Comparison of ENCODE assay signal across 9 cellular contexts in the genomic region with DNA sequence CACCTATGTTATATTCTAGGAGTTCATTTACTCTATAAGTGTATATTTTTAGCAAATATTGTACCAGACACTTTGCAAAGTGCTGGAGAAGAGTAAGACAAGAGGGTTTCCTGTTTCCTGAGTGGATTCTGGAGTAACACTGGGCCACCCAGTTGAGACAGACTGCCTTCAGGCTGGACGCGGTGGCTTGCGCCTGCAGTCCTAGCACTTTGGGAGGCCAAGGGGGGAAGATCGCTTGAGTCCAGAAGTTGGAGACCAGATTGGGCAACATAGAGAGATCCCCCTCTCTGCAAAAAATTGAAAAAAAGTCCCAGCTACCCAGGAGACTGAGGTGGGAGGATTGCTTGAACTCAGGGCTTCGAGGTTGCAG. TPM values are rescaled to one million over a fixed set of nuclear protein-coding genes. Genes with fewer than 3 reads are reported as not detected.
DNase-seq lines count a peak whose midpoint lies in the region; TF ChIP-seq lines count a peak whose summit lies in the region.
"Had no signal": no experiment of that assay in that cellular context is flagged by ENCODE, and none has a peak within 500 bp of the region (broad histone marks: within the 10 kb centered on the region; RNA-seq: fewer than 3 reads in every experiment).

No MANE protein-coding gene starts in this region.

- H3K36me3 ChIP-seq in A673 (ENCODE audit: insufficient read depth, low read length, poor library complexity, severe bottlenecking) (peaks cover 25% of the 10 kb centered on the region), breast epithelium (peaks cover 5% of the 10 kb centered on the region), muscle layer of duodenum (ENCODE audit: control insufficient read depth in 1 of 2, insufficient read depth in 2 of 2, low read length in 2 of 2) (peaks cover 24 to 27% of the 10 kb centered on the region in 2 donors)

- no peaks in the 10 kb centered on the region for H3K9me3 ChIP-seq in A673 (ENCODE audit: low read depth, low read length, poor library complexity, severe bottlenecking)
- H3K9me3 ChIP-seq in breast epithelium, result no peaks in the 10 kb centered on the region
- no peaks in the 10 kb centered on the region for H3K9me3 ChIP-seq in muscle layer of duodenum (ENCODE audit: control insufficient read depth in 1 of 2, low read length in 2 of 2)

- no peak for TF ChIP-seq POLR2A in breast epithelium (IDR thresholded peaks at IDR 0.05)

- intact Hi-C loops in A673 (cut with micrococcal nuclease; ENCODE audit: unreplicated experiment), result no loop called here
- intact Hi-C loops in breast epithelium (cut with DNase I; ENCODE audit: low total_unique reads), result no loop called here

- in situ Hi-C loops in KBM-7 (cut with MboI; ENCODE audit: low pct_unique_long_range_greater_than_20kb, low sequenced_read_pairs), result no loop called here

- H3K27me3 ChIP-seq in A673 (replicated peaks; ENCODE audit: insufficient read depth, low read depth, low read length, poor library complexity), result no peaks in the 10 kb centered on the region
- no peaks in the 10 kb centered on the region for H3K27me3 ChIP-seq in HL-60 (ENCODE audit: insufficient read depth, poor library complexity, severe bottlenecking)
- H3K27me3 ChIP-seq in breast epithelium, result no peaks in the 10 kb centered on the region
- no peaks in the 10 kb centered on the region for H3K27me3 ChIP-seq in muscle layer of duodenum (ENCODE audit: low read depth, low read length)

- peaks cover 5% of the 10 kb centered on the region for H3K4me1 ChIP-seq in A673 (ENCODE audit: insufficient read depth, low read length, poor library complexity, severe bottlenecking)
- peaks cover 0 to 10% of the 10 kb centered on the region in 2 donors for H3K4me1 ChIP-seq in breast epithelium
- peaks cover 0 to 16% of the 10 kb centered on the region in 2 donors for H3K4me1 ChIP-seq in muscle layer of duodenum (ENCODE audit: control insufficient read depth in 1 of 2, insufficient read depth in 2 of 2, low read length in 2 of 2)

- BruUV-seq in A673 (replicated peaks; lab: Mats Ljungman, UMichigan), result TSS peak; percentile 55

- CTCF ChIA-PET in A673 (lab: Charles Lee), result interaction anchor here (1.1 kb wide), 1 partner anchor 64 kb away, joined by 3 read pairs; a partner anchor contains a TSS

- H3K27ac ChIP-seq in A673 (ENCODE audit: low read depth, low read length, poor library complexity, severe bottlenecking) (no peak overlapping the region), HL-60 (replicated peaks) (peak overlapping the region; percentile 87), breast epithelium (no peak overlapping the region), muscle layer of duodenum (ENCODE audit: low read length) (no peak overlapping the region)

- TF ChIP-seq CTCF in A673 (conservative IDR thresholded peaks at IDR 0.05; ENCODE audit: low read depth, low read length) (no peak), HL-60 (IDR thresholded peaks at IDR 0.05; ENCODE audit: insufficient read depth, low read length) (no peak), breast epithelium (IDR thresholded peaks at IDR 0.05) (no peak)

- peak overlapping the region; percentile 86 for H3K4me3 ChIP-seq in A673 (ENCODE audit: low read depth, low read length, poor library complexity, severe bottlenecking)
- H3K4me3 ChIP-seq in HL-60 (replicated peaks; ENCODE audit: insufficient read depth, low read length), result peak overlapping the region; percentile 95
- peak overlapping the region; percentile 74 to 98 (median 84) for H3K4me3 ChIP-seq in breast epithelium
- peak overlapping the region; percentile 94 to 99 for H3K4me3 ChIP-seq in muscle layer of duodenum (ENCODE audit: low read depth in 1 of 2, low read length in 2 of 2)

- POLR2A ChIA-PET in A673 (lab: Charles Lee; ENCODE audit: low non-redundant PET), result no interaction called here

- DNase-seq in A673 (ENCODE audit: low spot score) (no peak), HL-60 (ENCODE audit: low read depth in 1 of 2, low spot score in 1 of 2) (no peak), breast epithelium (ENCODE audit: low spot score in 2 of 2) (no peak), KBM-7 (no peak), NCI-H1436 treated with DMSO at 0.1 percent for 48 hours (lab: John Stamatoyannopoulos, UW) (no peak), LoVo (ENCODE audit: low spot score) (no peak), OCI-M2 (lab: John Stamatoyannopoulos, UW; ENCODE audit: unreplicated experiment) (no peak)

RNA-seq across cellular contexts. Expression of a gene that starts 0.8 kb away (rescaled TPM):
- total RNA-seq in A673 (2021), result 19.8 and 20.6 TPM in 2 replicates
- total RNA-seq in breast epithelium, result 10 to 100 TPM; 15.2 to 23.6 (median 18.4) TPM

RNA-seq across cellular contexts. Expression of a gene that starts 17.9 kb away (rescaled TPM):
- total RNA-seq in A673 (2021) (0.81 and 1.3 TPM in 2 replicates), breast epithelium (1 to 10 TPM; 1.0 to 4.5 (median 2.0) TPM)
- total RNA-seq: LHCN-M2 had no signal

RNA-seq across cellular contexts. Expression of a gene that starts 57.5 kb away (rescaled TPM):
- total RNA-seq in A673 (2021) (59.3 and 60.6 TPM in 2 replicates), breast epithelium (100 to 1,000 TPM; 100 to 129 (median 110) TPM)
